ENCODE assay signal across 2 cellular contexts in genomic region chr1:167563579-167564246, GRCh38.
A peak's percentile ranks its signal among the peaks of the same experiment; 100 is the strongest.
TF ChIP-seq lines count a peak whose summit lies in the region.

No MANE protein-coding gene starts in this region.

TF ChIP-seq in HEK293, 187 proteins besides CTCF, POLR2A, EP300 and RAD21 (continued from another document):
- no peak for TF ChIP-seq ATF2 (tag by site-specific recombination; IDR thresholded peaks at IDR 0.05; ENCODE audit: low read depth)
- no peak for TF ChIP-seq ZNF514 (tag by site-specific recombination; IDR thresholded peaks at IDR 0.05)
- TF ChIP-seq ZNF426 (tag by site-specific recombination; IDR thresholded peaks at IDR 0.05) = no peak
- TF ChIP-seq, protein P1, sequence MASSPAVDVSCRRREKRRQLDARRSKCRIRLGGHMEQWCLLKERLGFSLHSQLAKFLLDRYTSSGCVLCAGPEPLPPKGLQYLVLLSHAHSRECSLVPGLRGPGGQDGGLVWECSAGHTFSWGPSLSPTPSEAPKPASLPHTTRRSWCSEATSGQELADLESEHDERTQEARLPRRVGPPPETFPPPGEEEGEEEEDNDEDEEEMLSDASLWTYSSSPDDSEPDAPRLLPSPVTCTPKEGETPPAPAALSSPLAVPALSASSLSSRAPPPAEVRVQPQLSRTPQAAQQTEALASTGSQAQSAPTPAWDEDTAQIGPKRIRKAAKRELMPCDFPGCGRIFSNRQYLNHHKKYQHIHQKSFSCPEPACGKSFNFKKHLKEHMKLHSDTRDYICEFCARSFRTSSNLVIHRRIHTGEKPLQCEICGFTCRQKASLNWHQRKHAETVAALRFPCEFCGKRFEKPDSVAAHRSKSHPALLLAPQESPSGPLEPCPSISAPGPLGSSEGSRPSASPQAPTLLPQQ (tag by site-specific recombination; IDR thresholded peaks at IDR 0.05) = 0 out of 2 replicates have a peak, but pooled peaks have one; percentile 56
- TF ChIP-seq TRIM28 (IDR thresholded peaks at IDR 0.05; ENCODE audit: borderline replicate concordance, low read length) = no peak
- no peak for TF ChIP-seq ZNF350 (tag by site-specific recombination; IDR thresholded peaks at IDR 0.05)
- TF ChIP-seq GFI1B (tag by site-specific recombination; IDR thresholded peaks at IDR 0.05) = no peak
- no peak for TF ChIP-seq ZNF416 (tag by site-specific recombination; IDR thresholded peaks at IDR 0.05)
- TF ChIP-seq ZNF777 (tag by site-specific recombination; IDR thresholded peaks at IDR 0.05; ENCODE audit: borderline replicate concordance) = no peak
- no peak for TF ChIP-seq ZBTB26 (tag by site-specific recombination; optimal IDR thresholded peaks at IDR 0.05)
- TF ChIP-seq ZNF311 (tag by site-specific recombination; IDR thresholded peaks at IDR 0.05; ENCODE audit: borderline replicate concordance) = no peak
TF ChIP-seq in HEK293: peak in this region for 4.

TF ChIP-seq in K562, 482 proteins besides CTCF, POLR2A, EP300 and RAD21 (continued from another document and continues in another):
- TF ChIP-seq, protein P2, sequence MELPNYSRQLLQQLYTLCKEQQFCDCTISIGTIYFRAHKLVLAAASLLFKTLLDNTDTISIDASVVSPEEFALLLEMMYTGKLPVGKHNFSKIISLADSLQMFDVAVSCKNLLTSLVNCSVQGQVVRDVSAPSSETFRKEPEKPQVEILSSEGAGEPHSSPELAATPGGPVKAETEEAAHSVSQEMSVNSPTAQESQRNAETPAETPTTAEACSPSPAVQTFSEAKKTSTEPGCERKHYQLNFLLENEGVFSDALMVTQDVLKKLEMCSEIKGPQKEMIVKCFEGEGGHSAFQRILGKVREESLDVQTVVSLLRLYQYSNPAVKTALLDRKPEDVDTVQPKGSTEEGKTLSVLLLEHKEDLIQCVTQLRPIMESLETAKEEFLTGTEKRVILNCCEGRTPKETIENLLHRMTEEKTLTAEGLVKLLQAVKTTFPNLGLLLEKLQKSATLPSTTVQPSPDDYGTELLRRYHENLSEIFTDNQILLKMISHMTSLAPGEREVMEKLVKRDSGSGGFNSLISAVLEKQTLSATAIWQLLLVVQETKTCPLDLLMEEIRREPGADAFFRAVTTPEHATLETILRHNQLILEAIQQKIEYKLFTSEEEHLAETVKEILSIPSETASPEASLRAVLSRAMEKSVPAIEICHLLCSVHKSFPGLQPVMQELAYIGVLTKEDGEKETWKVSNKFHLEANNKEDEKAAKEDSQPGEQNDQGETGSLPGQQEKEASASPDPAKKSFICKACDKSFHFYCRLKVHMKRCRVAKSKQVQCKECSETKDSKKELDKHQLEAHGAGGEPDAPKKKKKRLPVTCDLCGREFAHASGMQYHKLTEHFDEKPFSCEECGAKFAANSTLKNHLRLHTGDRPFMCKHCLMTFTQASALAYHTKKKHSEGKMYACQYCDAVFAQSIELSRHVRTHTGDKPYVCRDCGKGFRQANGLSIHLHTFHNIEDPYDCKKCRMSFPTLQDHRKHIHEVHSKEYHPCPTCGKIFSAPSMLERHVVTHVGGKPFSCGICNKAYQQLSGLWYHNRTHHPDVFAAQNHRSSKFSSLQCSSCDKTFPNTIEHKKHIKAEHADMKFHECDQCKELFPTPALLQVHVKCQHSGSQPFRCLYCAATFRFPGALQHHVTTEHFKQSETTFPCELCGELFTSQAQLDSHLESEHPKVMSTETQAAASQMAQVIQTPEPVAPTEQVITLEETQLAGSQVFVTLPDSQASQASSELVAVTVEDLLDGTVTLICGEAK (IDR thresholded peaks at IDR 0.05) = peak; percentile 80
- TF ChIP-seq, protein P2 (CRISPR knock-in tag; IDR thresholded peaks at IDR 0.05) = no peak
- no peak for TF ChIP-seq AFF4 (CRISPR knock-in tag; IDR thresholded peaks at IDR 0.05)
- TF ChIP-seq, protein P3, sequence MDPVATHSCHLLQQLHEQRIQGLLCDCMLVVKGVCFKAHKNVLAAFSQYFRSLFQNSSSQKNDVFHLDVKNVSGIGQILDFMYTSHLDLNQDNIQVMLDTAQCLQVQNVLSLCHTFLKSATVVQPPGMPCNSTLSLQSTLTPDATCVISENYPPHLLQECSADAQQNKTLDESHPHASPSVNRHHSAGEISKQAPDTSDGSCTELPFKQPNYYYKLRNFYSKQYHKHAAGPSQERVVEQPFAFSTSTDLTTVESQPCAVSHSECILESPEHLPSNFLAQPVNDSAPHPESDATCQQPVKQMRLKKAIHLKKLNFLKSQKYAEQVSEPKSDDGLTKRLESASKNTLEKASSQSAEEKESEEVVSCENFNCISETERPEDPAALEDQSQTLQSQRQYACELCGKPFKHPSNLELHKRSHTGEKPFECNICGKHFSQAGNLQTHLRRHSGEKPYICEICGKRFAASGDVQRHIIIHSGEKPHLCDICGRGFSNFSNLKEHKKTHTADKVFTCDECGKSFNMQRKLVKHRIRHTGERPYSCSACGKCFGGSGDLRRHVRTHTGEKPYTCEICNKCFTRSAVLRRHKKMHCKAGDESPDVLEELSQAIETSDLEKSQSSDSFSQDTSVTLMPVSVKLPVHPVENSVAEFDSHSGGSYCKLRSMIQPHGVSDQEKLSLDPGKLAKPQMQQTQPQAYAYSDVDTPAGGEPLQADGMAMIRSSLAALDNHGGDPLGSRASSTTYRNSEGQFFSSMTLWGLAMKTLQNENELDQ (CRISPR knock-in tag; IDR thresholded peaks at IDR 0.05; ENCODE audit: borderline replicate concordance) = no peak
- no peak for TF ChIP-seq ZNF212 (CRISPR knock-in tag; IDR thresholded peaks at IDR 0.05)
- TF ChIP-seq DPF2 (IDR thresholded peaks at IDR 0.05) = peak; percentile 67
- no peak for TF ChIP-seq SAFB (IDR thresholded peaks at IDR 0.05; ENCODE audit: borderline replicate concordance, low read depth, low read length)
- no peak for TF ChIP-seq TFAP4 (CRISPR knock-in tag; IDR thresholded peaks at IDR 0.05; ENCODE audit: borderline replicate concordance)
- TF ChIP-seq MTA1 (IDR thresholded peaks at IDR 0.05; ENCODE audit: borderline replicate concordance) = peak; percentile 15; the same call in 1 of the 2 replicates
- peak; percentile 67 for TF ChIP-seq FOSL1 (tag; conservative IDR thresholded peaks at IDR 0.05)
- peak in 1 of 2 experiments; percentile 49; a peak in 2 of 4 replicates for TF ChIP-seq RCOR1 (IDR thresholded peaks at IDR 0.05; ENCODE audit: borderline replicate concordance in 1 of 2, low read depth in 2 of 2, low read length in 2 of 2)
- TF ChIP-seq MYC (IDR thresholded peaks at IDR 0.05; ENCODE audit: low read depth, low read length) = peak; percentile 31; the same call in 1 of the 2 replicates
- no peak for TF ChIP-seq MYC (CRISPR knock-in tag; IDR thresholded peaks at IDR 0.05; ENCODE audit: borderline replicate concordance, low read depth)
- TF ChIP-seq ARID1B (IDR thresholded peaks at IDR 0.05) = peak; percentile 47; the same call in 1 of the 2 replicates
- TF ChIP-seq HDAC6 (IDR thresholded peaks at IDR 0.05; ENCODE audit: low read depth, low read length) = no peak
- 0 out of 2 replicates have a peak, but pooled peaks have one; percentile 46 for TF ChIP-seq SP1 (CRISPR knock-in tag; IDR thresholded peaks at IDR 0.05)
- TF ChIP-seq ARID4B (CRISPR knock-in tag; IDR thresholded peaks at IDR 0.05) = no peak
- 0 out of 2 replicates have a peak, but pooled peaks have one; percentile 5 for TF ChIP-seq CXXC5 (CRISPR knock-in tag; IDR thresholded peaks at IDR 0.05)
- TF ChIP-seq SMAD3 (CRISPR knock-in tag; conservative IDR thresholded peaks at IDR 0.05) = no peak
- TF ChIP-seq HNRNPLL (IDR thresholded peaks at IDR 0.05; ENCODE audit: low read depth, low read length, poor library complexity, severe bottlenecking) = no peak
- TF ChIP-seq TCF7 (IDR thresholded peaks at IDR 0.05; ENCODE audit: borderline replicate concordance) = 0 out of 2 replicates have a peak, but pooled peaks have one; percentile 17
- peak; percentile 15; the same call in 1 of the 2 replicates for TF ChIP-seq EHMT2 (IDR thresholded peaks at IDR 0.05)
- no peak for TF ChIP-seq ELF1 (tag; IDR thresholded peaks at IDR 0.05)
- TF ChIP-seq SMAD2 (IDR thresholded peaks at IDR 0.05; ENCODE audit: low read depth, low read length) = no peak
- peak; percentile 69 for TF ChIP-seq MEIS2 (IDR thresholded peaks at IDR 0.05; ENCODE audit: partially characterized antibody)
- peak; percentile 72 for TF ChIP-seq ZEB2 (IDR thresholded peaks at IDR 0.05)
- TF ChIP-seq CBFA2T3 (IDR thresholded peaks at IDR 0.05) = 0 out of 2 replicates have a peak, but pooled peaks have one; percentile 13
